In genomic region chr3:192772495-192772894, GRCh38 we compare ENCODE assay signal across 8 cellular contexts. TPM values are rescaled to one million over a fixed set of nuclear protein-coding genes. Genes with fewer than 3 reads are reported as not detected.
A peak's percentile ranks its signal among the peaks of the same experiment; 100 is the strongest.
DNase-seq lines count a peak whose midpoint lies in the region; ATAC-seq and TF ChIP-seq lines count a peak whose summit lies in the region.

No MANE protein-coding gene starts in this region.

- H3K9me3 Mint-ChIP-seq in activated CD4-positive, alpha-beta T cell treated with anti-CD3 and anti-CD28 coated beads, Interleukin-2, amount 10 ng/mL, durations not matched to agents 7 days and 5 days, result peaks cover 16% of the 10 kb centered on the region

- peak; percentile 41 for TF ChIP-seq CTCF in astrocyte of the spinal cord (IDR thresholded peaks at IDR 0.05; ENCODE audit: low read depth, low read length)
- TF ChIP-seq CTCF in lower lobe of right lung (IDR thresholded peaks at IDR 0.05), result peak; percentile 44

- no peak overlapping the region for H3K27ac Mint-ChIP-seq in activated CD4-positive, alpha-beta T cell treated with anti-CD3 and anti-CD28 coated beads, Interleukin-2, amount 10 ng/mL, durations not matched to agents 7 days and 5 days

- no peaks in the 10 kb centered on the region for H3K36me3 ChIP-seq in lower lobe of right lung

- intact Hi-C loops in lower lobe of right lung (cut with DNase I), result no loop called here

- CTCF ChIA-PET in activated CD4-positive, alpha-beta T cell treated with anti-CD3 and anti-CD28 coated beads, Interleukin-2, amount 10 ng/mL, durations not matched to agents 7 days and 5 days (lab: Charles Lee), result no interaction called here

- H3K36me3 Mint-ChIP-seq in activated CD4-positive, alpha-beta T cell treated with anti-CD3 and anti-CD28 coated beads, Interleukin-2, amount 10 ng/mL, durations not matched to agents 7 days and 5 days (ENCODE audit: low read depth), result no peaks in the 10 kb centered on the region

- DNase-seq in NCI-H446 (lab: John Stamatoyannopoulos, UW) (peak; percentile 1 to 4), NCI-H446 treated with DMSO at 0.1 percent for 48 hours (lab: John Stamatoyannopoulos, UW) (no peak), NCI-H1694 (lab: John Stamatoyannopoulos, UW) (peak; percentile 43), astrocyte of the spinal cord (ENCODE audit: low read depth, low spot score) (peak; percentile 14), lower lobe of right lung (no peak), cerebellar nuclear complex (lab: John Stamatoyannopoulos, UW) (no peak)
- DNase-seq in activated CD4-positive, alpha-beta T cell treated with anti-CD3 and anti-CD28 coated beads, Interleukin-2, amount 10 ng/mL, durations not matched to agents 7 days and 5 days, result no peak

- H3K27me3 ChIP-seq in lower lobe of right lung (ENCODE audit: low read depth), result no peaks in the 10 kb centered on the region

- ATAC-seq in lower lobe of right lung, result peak; percentile 44 to 55
- ATAC-seq in HG03045 (IDR thresholded peaks at IDR 0.05; ENCODE audit: unreplicated experiment), result no peak

- in situ Hi-C loops in astrocyte of the spinal cord (cut with HindIII; ENCODE audit: low sequenced_read_pairs), result no loop called here

- POLR2A ChIA-PET in activated CD4-positive, alpha-beta T cell treated with anti-CD3 and anti-CD28 coated beads, Interleukin-2, amount 10 ng/mL, durations not matched to agents 7 days and 5 days (lab: Charles Lee), result no interaction called here

- H3K9me3 ChIP-seq in lower lobe of right lung, result peaks cover 6% of the 10 kb centered on the region

- no peaks in the 10 kb centered on the region for H3K27me3 Mint-ChIP-seq in activated CD4-positive, alpha-beta T cell treated with anti-CD3 and anti-CD28 coated beads, Interleukin-2, amount 10 ng/mL, durations not matched to agents 7 days and 5 days

- H3K4me3 ChIP-seq in astrocyte of the spinal cord (ENCODE audit: low read depth, low read length) (no peak overlapping the region), lower lobe of right lung (no peak overlapping the region)

- no peak overlapping the region for H3K27ac ChIP-seq in lower lobe of right lung

- H3K4me3 Mint-ChIP-seq in activated CD4-positive, alpha-beta T cell treated with anti-CD3 and anti-CD28 coated beads, Interleukin-2, amount 10 ng/mL, durations not matched to agents 7 days and 5 days, result no peak overlapping the region

- H3K4me1 ChIP-seq in lower lobe of right lung, result no peaks in the 10 kb centered on the region

- no peaks in the 10 kb centered on the region for H3K4me1 Mint-ChIP-seq in activated CD4-positive, alpha-beta T cell treated with anti-CD3 and anti-CD28 coated beads, Interleukin-2, amount 10 ng/mL, durations not matched to agents 7 days and 5 days

RNA-seq across cellular contexts. Expression of gene FGF12, which starts 45.2 kb away (rescaled TPM):
- total RNA-seq in lower lobe of right lung, result 3.9 TPM
- not detected for total RNA-seq in activated CD4-positive, alpha-beta T cell treated with anti-CD3 and anti-CD28 coated beads, Interleukin-2, amount 10 ng/mL, durations not matched to agents 7 days and 5 days

Comparison
In these comparisons a context has a peak if more than half of its experiments do, and no peak if none do; other contexts are left out.
1. DNase-seq: peak in NCI-H446 (2 of 2), NCI-H1694 (single experiment) and astrocyte of the spinal cord (single experiment); none in NCI-H446 treated with DMSO at 0.1 percent for 48 hours (single experiment), lower lobe of right lung (single experiment), cerebellar nuclear complex (0 of 2) and activated CD4-positive, alpha-beta T cell treated with anti-CD3 and anti-CD28 coated beads, Interleukin-2, amount 10 ng/mL, durations not matched to agents 7 days and 5 days (single experiment).